In genomic region chr11:117671370-117671769, GRCh38 we compare ENCODE assay signal across 27 cellular contexts.
A peak's percentile ranks its signal among the peaks of the same experiment; 100 is the strongest.
DNase-seq lines count a peak whose midpoint lies in the region; ATAC-seq and TF ChIP-seq lines count a peak whose summit lies in the region.
"Had no signal": no experiment of that assay in that cellular context is flagged by ENCODE, and none has a peak within 500 bp of the region (broad histone marks: within the 10 kb centered on the region; RNA-seq: fewer than 3 reads in every experiment).

No MANE protein-coding gene starts in this region.

- H3K36me3 Mint-ChIP-seq in endodermal cell (ENCODE audit: low read depth): no peaks in the 10 kb centered on the region
- no peaks in the 10 kb centered on the region for H3K36me3 Mint-ChIP-seq in immature natural killer cell
- H3K36me3 Mint-ChIP-seq in CD4-positive, alpha-beta memory T cell: no peaks in the 10 kb centered on the region
- H3K36me3 Mint-ChIP-seq: CD8-positive, alpha-beta T cell had no signal

- TF ChIP-seq CTCF in endodermal cell (conservative IDR thresholded peaks at IDR 0.05) (no peak), smooth muscle cell (IDR thresholded peaks at IDR 0.05; ENCODE audit: borderline replicate concordance, insufficient read depth, poor library complexity, severe bottlenecking) (no peak)

- H3K4me1 Mint-ChIP-seq in endodermal cell: peaks cover 19% of the 10 kb centered on the region
- H3K4me1 Mint-ChIP-seq in immature natural killer cell: no peaks in the 10 kb centered on the region
- peaks cover 5 to 8% (median 6%) of the 10 kb centered on the region in 4 donors for H3K4me1 Mint-ChIP-seq in CD4-positive, alpha-beta memory T cell
- H3K4me1 Mint-ChIP-seq: IgD-negative memory B cell had no signal

- POLR2A ChIA-PET in CD4-positive, alpha-beta memory T cell (lab: Charles Lee; ENCODE audit: partially characterized antibody): no interaction called here

- peaks cover 17% of the 10 kb centered on the region for H3K4me1 ChIP-seq in endodermal cell (ENCODE audit: control insufficient read depth, insufficient read depth, low read length)
- peaks cover 11% of the 10 kb centered on the region for H3K4me1 ChIP-seq in smooth muscle cell (ENCODE audit: low read depth)
- H3K4me1 ChIP-seq in CD4-positive, alpha-beta memory T cell (ENCODE audit: insufficient read depth, low read length): peaks cover 7% of the 10 kb centered on the region
- H3K4me1 ChIP-seq: Caco-2, SJSA1 had no signal

- H2AFZ ChIP-seq in smooth muscle cell (ENCODE audit: low read depth): no peak overlapping the region

- H3K79me2 ChIP-seq in smooth muscle cell (ENCODE audit: low read depth): no peaks in the 10 kb centered on the region

- DNase-seq in NCI-H526 (lab: John Stamatoyannopoulos, UW) (peak; percentile 93 to 94), endodermal cell (no peak), smooth muscle cell (lab: John Stamatoyannopoulos, UW; ENCODE audit: unreplicated experiment) (no peak), immature natural killer cell (no peak)
- no peak for DNase-seq in CD4-positive, alpha-beta memory T cell
- DNase-seq: Caco-2; CD8-positive, alpha-beta T cell; DMS 273 treated with DMSO at 0.1 percent for 48 hours; DMS79; EL; GDM1; HFFc6; MM.1S; NCI-H1694 treated with DMSO at 0.1 percent for 48 hours; NCI-H2081 treated with DMSO at 0.1 percent for 48 hours; NCI-H2171; NCI-H226; NCI-H510A; NCI-H748 treated with DMSO at 0.1 percent for 48 hours; NK-92 treated with Interleukin-12 subunit alpha and Interleukin-12 subunit beta, amount 100 ng/mL, for 24 hours; PC-3 had no signal

- H3K4me2 ChIP-seq in smooth muscle cell: no peak overlapping the region
- H3K4me2 ChIP-seq: KMS-11 had no signal

- ATAC-seq in GM21723 (IDR thresholded peaks at IDR 0.05; ENCODE audit: unreplicated experiment): no peak
- ATAC-seq: CD8-positive, alpha-beta T cell; PC-3 had no signal

- 43 to 52% methylated on average over 2 to 4 of the region's 4 CpGs for WGBS in endodermal cell (ENCODE audit: insufficient coverage in 1 of 2, insufficient read length in 1 of 2), 2 experiments
- WGBS in smooth muscle cell (ENCODE audit: low lambda C conversion rate): 49% methylated on average over 4 of the region's 4 CpGs

- H3K9me3 ChIP-seq in endodermal cell (ENCODE audit: control insufficient read depth, low read length) (no peaks in the 10 kb centered on the region), smooth muscle cell (replicated peaks; ENCODE audit: low read depth) (no peaks in the 10 kb centered on the region)
- no peaks in the 10 kb centered on the region for H3K9me3 ChIP-seq in CD4-positive, alpha-beta memory T cell (ENCODE audit: control insufficient read depth in 1 of 2, low read length in 2 of 2)
- H3K9me3 ChIP-seq: Caco-2, HAP-1, SJSA1 had no signal

- H3K27ac Mint-ChIP-seq in endodermal cell (peak overlapping the region; percentile 16), immature natural killer cell (no peak overlapping the region)
- no peak overlapping the region for H3K27ac Mint-ChIP-seq in CD4-positive, alpha-beta memory T cell
- H3K27ac Mint-ChIP-seq: CD8-positive, alpha-beta T cell; HFFc6; IgD-negative memory B cell had no signal

- no peaks in the 10 kb centered on the region for H4K20me1 ChIP-seq in smooth muscle cell (ENCODE audit: low read depth)

- CTCF ChIA-PET in CD4-positive, alpha-beta memory T cell (lab: Charles Lee; ENCODE audit: partially characterized antibody): interaction anchor here (0.7 kb wide), 1 partner anchor 21 kb away, joined by 3 read pairs; no protein-coding TSS in a partner anchor

- H3K4me3 Mint-ChIP-seq in endodermal cell (no peak overlapping the region), immature natural killer cell (no peak overlapping the region)
- no peak overlapping the region for H3K4me3 Mint-ChIP-seq in CD4-positive, alpha-beta memory T cell
- H3K4me3 Mint-ChIP-seq: CD8-positive, alpha-beta T cell; HFFc6; IgD-negative memory B cell had no signal

- H3K27me3 Mint-ChIP-seq in endodermal cell (ENCODE audit: insufficient read depth) (peaks cover 32% of the 10 kb centered on the region), immature natural killer cell (ENCODE audit: low read depth in 3 of 3) (peaks cover 0 to 3% (median 2%) of the 10 kb centered on the region in 3 donors)
- peaks cover 7 to 16% of the 10 kb centered on the region in 2 donors for H3K27me3 Mint-ChIP-seq in CD4-positive, alpha-beta memory T cell

- intact Hi-C loops in CD4-positive, alpha-beta memory T cell (cut with micrococcal nuclease): no loop called here

- H3K36me3 ChIP-seq in endodermal cell (ENCODE audit: control insufficient read depth, insufficient read depth, low read length) (no peaks in the 10 kb centered on the region), smooth muscle cell (ENCODE audit: low read depth) (no peaks in the 10 kb centered on the region)
- H3K36me3 ChIP-seq in CD4-positive, alpha-beta memory T cell (ENCODE audit: insufficient read depth, low read length): no peaks in the 10 kb centered on the region
- H3K36me3 ChIP-seq: HAP-1, SJSA1 had no signal

- H3K9me3 Mint-ChIP-seq in endodermal cell: no peaks in the 10 kb centered on the region
- H3K9me3 Mint-ChIP-seq in immature natural killer cell: no peaks in the 10 kb centered on the region
- peaks cover 0 to 3% (median 0%) of the 10 kb centered on the region in 8 donors for H3K9me3 Mint-ChIP-seq in CD4-positive, alpha-beta memory T cell
- H3K9me3 Mint-ChIP-seq: CD8-positive, alpha-beta T cell; HFFc6 had no signal

- H3K27me3 ChIP-seq in endodermal cell (ENCODE audit: control insufficient read depth, insufficient read depth, low read length, poor library complexity, severe bottlenecking) (peaks cover 32% of the 10 kb centered on the region), smooth muscle cell (ENCODE audit: low read depth) (peaks cover 44% of the 10 kb centered on the region)
- no peaks in the 10 kb centered on the region for H3K27me3 ChIP-seq in CD4-positive, alpha-beta memory T cell (ENCODE audit: insufficient read depth, low read length)
- H3K27me3 ChIP-seq: SJSA1 had no signal

- H3K27ac ChIP-seq in angular gyrus (ENCODE audit: low read depth, low read length) (peak overlapping the region; percentile 94), endodermal cell (ENCODE audit: low read depth, low read length) (no peak overlapping the region), smooth muscle cell (ENCODE audit: low read depth) (no peak overlapping the region)
- H3K27ac ChIP-seq in CD4-positive, alpha-beta memory T cell (ENCODE audit: low read depth, low read length): no peak overlapping the region
- H3K27ac ChIP-seq: KMS-11, SJSA1 had no signal

- no peak overlapping the region for H3K4me3 ChIP-seq in endodermal cell (ENCODE audit: low read length)
- H3K4me3 ChIP-seq in smooth muscle cell: no peak overlapping the region
- no peak overlapping the region for H3K4me3 ChIP-seq in CD4-positive, alpha-beta memory T cell (ENCODE audit: low read length in 2 of 2)
- H3K4me3 ChIP-seq: HAP-1, SJSA1 had no signal

- no peaks in the 10 kb centered on the region for H3F3A ChIP-seq in smooth muscle cell (ENCODE audit: low read depth)

- H3K9ac ChIP-seq in endodermal cell (ENCODE audit: extremely low read depth, low read length, poor library complexity, severe bottlenecking) (no peak overlapping the region), smooth muscle cell (ENCODE audit: low read depth) (no peak overlapping the region)
- H3K9ac ChIP-seq: KMS-11 had no signal

Comparison
In these comparisons a context has a peak if more than half of its experiments do, and no peak if none do; other contexts are left out.
1. DNase-seq: peak in NCI-H526 (2 of 2); none in endodermal cell (single experiment), smooth muscle cell (single experiment), immature natural killer cell (0 of 3) and CD4-positive, alpha-beta memory T cell (0 of 5).